Comparison of ENCODE assay signal across 9 cellular contexts in genomic region chr2:86037795-86038192, GRCh38.
DNase-seq lines count a peak whose midpoint lies in the region; ATAC-seq and TF ChIP-seq lines count a peak whose summit lies in the region.
"Had no signal": no experiment of that assay in that cellular context is flagged by ENCODE, and none has a peak within 500 bp of the region (broad histone marks: within the 10 kb centered on the region; RNA-seq: fewer than 3 reads in every experiment).

No MANE protein-coding gene starts in this region.

- peak overlapping the region; percentile 57 for H3K4me3 Mint-ChIP-seq in activated T-cell treated with anti-CD3 and anti-CD28 coated beads, Interleukin-2, amount 50 U/mL, for 4 hours
- peak overlapping the region; percentile 59 for H3K4me3 Mint-ChIP-seq in glutamatergic neuron (ENCODE audit: unreplicated experiment)

- no peak for TF ChIP-seq CTCF in glutamatergic neuron (IDR thresholded peaks at IDR 0.05; ENCODE audit: partially characterized antibody, unreplicated experiment)

- no peak for DNase-seq in activated T-cell treated with anti-CD3 and anti-CD28 coated beads, Interleukin-2, amount 50 U/mL, for 4 hours
- no peak for DNase-seq in glutamatergic neuron
- DNase-seq in GF-D8 (lab: John Stamatoyannopoulos, UW), result no peak
- no peak for DNase-seq in stimulated activated CD4-positive, alpha-beta T cell treated with anti-CD3 and anti-CD28 coated beads, Interleukin-2, amount 100 ng/mL, for 24 hours
- DNase-seq in NCI-H526 (lab: John Stamatoyannopoulos, UW), result no peak
- DNase-seq: NCI-H1694 had no signal

- H3K27me3 Mint-ChIP-seq in activated T-cell treated with anti-CD3 and anti-CD28 coated beads, Interleukin-2, amount 50 U/mL, for 4 hours (ENCODE audit: low read depth), result no peaks in the 10 kb centered on the region
- H3K27me3 Mint-ChIP-seq in glutamatergic neuron (ENCODE audit: unreplicated experiment), result peaks cover 15% of the 10 kb centered on the region

- peaks cover 51% of the 10 kb centered on the region for H3K36me3 Mint-ChIP-seq in activated T-cell treated with anti-CD3 and anti-CD28 coated beads, Interleukin-2, amount 50 U/mL, for 4 hours (ENCODE audit: insufficient read depth)
- peaks cover 5% of the 10 kb centered on the region for H3K36me3 Mint-ChIP-seq in glutamatergic neuron (ENCODE audit: unreplicated experiment)

- H3K9me3 Mint-ChIP-seq in activated T-cell treated with anti-CD3 and anti-CD28 coated beads, Interleukin-2, amount 50 U/mL, for 4 hours, result no peaks in the 10 kb centered on the region
- H3K9me3 Mint-ChIP-seq in glutamatergic neuron (ENCODE audit: unreplicated experiment), result peaks cover 6% of the 10 kb centered on the region

- peak overlapping the region; percentile 48 for H3K27ac Mint-ChIP-seq in glutamatergic neuron (ENCODE audit: unreplicated experiment)

- H3K27ac ChIP-seq in skin epidermis, result peak overlapping the region; percentile 48 to 95 (median 86)

- peaks cover 95% of the 10 kb centered on the region for H3K4me1 Mint-ChIP-seq in activated T-cell treated with anti-CD3 and anti-CD28 coated beads, Interleukin-2, amount 50 U/mL, for 4 hours (ENCODE audit: low read depth)
- H3K4me1 Mint-ChIP-seq in glutamatergic neuron (ENCODE audit: low read depth, unreplicated experiment), result peaks cover 29% of the 10 kb centered on the region

- H3K4me3 ChIP-seq in skin epidermis, result no peak overlapping the region

- peak; percentile 24 for ATAC-seq in HG02840 (IDR thresholded peaks at IDR 0.05; ENCODE audit: low FRiP score, unreplicated experiment)
- peak; percentile 17 to 24 for ATAC-seq in activated T-cell treated with anti-CD3 and anti-CD28 coated beads, Interleukin-2, amount 50 U/mL, for 4 hours
- ATAC-seq in GM21447 (IDR thresholded peaks at IDR 0.05; ENCODE audit: unreplicated experiment), result no peak
